21 cellular contexts compared by ENCODE assay signal in the genomic region with DNA sequence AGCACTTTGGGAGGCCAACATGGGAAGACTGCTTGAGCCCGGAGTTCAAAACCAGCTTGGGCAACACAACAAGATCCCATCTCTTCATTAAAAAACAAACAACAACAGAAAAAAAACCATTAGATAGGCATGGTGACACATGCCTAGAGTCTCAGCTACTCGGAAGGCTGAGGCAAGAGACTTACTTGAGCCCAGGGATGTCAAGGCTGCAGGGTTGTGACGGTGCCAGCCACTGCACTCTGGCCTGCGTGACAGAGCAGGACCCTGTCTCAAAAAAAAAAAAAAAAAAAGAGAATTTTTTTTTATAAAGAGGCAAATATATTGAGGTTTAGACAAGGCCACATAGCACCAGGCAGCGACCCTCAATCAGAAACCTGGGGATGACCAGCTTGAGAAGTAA.
DNase-seq lines count a peak whose midpoint lies in the region; ATAC-seq, FAIRE-seq and TF ChIP-seq lines count a peak whose summit lies in the region.
"Had no signal": no experiment of that assay in that cellular context is flagged by ENCODE, and none has a peak within 500 bp of the region (broad histone marks: within the 10 kb centered on the region; RNA-seq: fewer than 3 reads in every experiment).

No MANE protein-coding gene starts in this region.

- WGBS in HepG2 (ENCODE audit: low lambda C conversion rate), result 89% methylated on average over 5 of the region's 5 CpGs
- 83% methylated on average over 1 of the region's 5 CpGs for WGBS in right lobe of liver (ENCODE audit: insufficient coverage, low coverage, low lambda C conversion rate, missing lambda C conversion rate)
- WGBS in mesodermal cell (ENCODE audit: insufficient coverage in 2 of 2), 2 experiments, result 94 to 96% methylated on average over 3 to 4 of the region's 5 CpGs

- ATAC-seq in HepG2 (no peak; the same call in 2 of the 3 replicates), right lobe of liver (no peak)
- ATAC-seq: GM12878 had no signal

- H3K27me3 ChIP-seq in HepG2 (ENCODE audit: control insufficient read depth in 1 of 2, insufficient read depth in 2 of 2, low read length in 2 of 2), result no peaks in the 10 kb centered on the region; a peak in 1 of 5 replicates
- H3K27me3 ChIP-seq in right lobe of liver, result no peaks in the 10 kb centered on the region
- no peaks in the 10 kb centered on the region for H3K27me3 ChIP-seq in brain microvascular endothelial cell (replicated peaks)
- H3K27me3 ChIP-seq: BLaER1 treated with 17β-estradiol and CSF1 and Interleukin-3, amounts not matched to agents 10 nM and 100 nM; Peyer's patch had no signal

- POLR2A ChIA-PET in HepG2 (lab: Yijun Ruan, JAX), result interaction anchor here (0.6 to 0.9 kb wide), 4 partner anchors 8 to 660 kb away, joined by 3 to 7 read pairs (median 4); no protein-coding TSS in a partner anchor

- peak overlapping the region; percentile 23 for H3K27ac ChIP-seq in HepG2 (ENCODE audit: extremely low read length, insufficient read depth, low read length)
- H3K27ac ChIP-seq in right lobe of liver, result no peak overlapping the region
- peak overlapping the region; percentile 97 for H3K27ac ChIP-seq in brain microvascular endothelial cell
- H3K27ac ChIP-seq in mesodermal cell (ENCODE audit: low read depth, low read length, severe bottlenecking), result peak overlapping the region; percentile 63
- H3K27ac ChIP-seq: BLaER1 treated with 17β-estradiol and CSF1 and Interleukin-3, amounts not matched to agents 10 nM and 100 nM; Peyer's patch had no signal

- H3K9me3 ChIP-seq in HepG2 (ENCODE audit: low read length) (no peaks in the 10 kb centered on the region), right lobe of liver (no peaks in the 10 kb centered on the region), mesodermal cell (ENCODE audit: control insufficient read depth, low read length) (no peaks in the 10 kb centered on the region)
- H3K9me3 ChIP-seq: Peyer's patch had no signal

- TF ChIP-seq POLR2A in HepG2 (IDR thresholded peaks at IDR 0.05; ENCODE audit: insufficient read depth in 1 of 2, low read depth in 2 of 2, low read length in 2 of 2), result no peak
- no peak for TF ChIP-seq POLR2A in right lobe of liver (IDR thresholded peaks at IDR 0.05)

- peaks cover 44% of the 10 kb centered on the region for H3K4me1 ChIP-seq in HepG2 (ENCODE audit: insufficient read depth, low read length)
- no peaks in the 10 kb centered on the region for H3K4me1 ChIP-seq in right lobe of liver
- peaks cover 58% of the 10 kb centered on the region for H3K4me1 ChIP-seq in mesodermal cell (ENCODE audit: control insufficient read depth, insufficient read depth, low read length, poor library complexity, severe bottlenecking)
- H3K4me1 ChIP-seq: Peyer's patch had no signal

- no peak for FAIRE-seq in HepG2 (lab: Jason Lieb, UNC)
- FAIRE-seq: G401.6, GM12878, GM18507 had no signal

- no peaks in the 10 kb centered on the region for H4K20me1 ChIP-seq in HepG2 (ENCODE audit: insufficient read depth, low read length)
- H4K20me1 ChIP-seq: BLaER1 treated with 17β-estradiol and CSF1 and Interleukin-3, amounts not matched to agents 10 nM and 100 nM had no signal

- TF ChIP-seq CTCF in HepG2 (CRISPR knock-in tag; IDR thresholded peaks at IDR 0.05) (no peak), right lobe of liver (IDR thresholded peaks at IDR 0.05) (no peak), brain microvascular endothelial cell (IDR thresholded peaks at IDR 0.05; ENCODE audit: low read depth, low read length, missing control alignments) (no peak)

- no peaks in the 10 kb centered on the region for H3K79me2 ChIP-seq in HepG2 (ENCODE audit: insufficient read depth, low read length)

- intact Hi-C loops in HepG2 (cut with micrococcal nuclease; ENCODE audit: unreplicated experiment), result no loop called here
- intact Hi-C loops in right lobe of liver (cut with DNase I), result no loop called here

- in situ Hi-C loops in HepG2 (cut with HindIII; ENCODE audit: extremely low pct_ligation_motif_present, low pct_unique_long_range_greater_than_20kb) (no loop called here), brain microvascular endothelial cell (cut with HindIII; ENCODE audit: low pct_ligation_motif_present, low sequenced_read_pairs) (no loop called here)

- DNase-seq in HepG2 (ENCODE audit: low spot score) (no peak), right lobe of liver (no peak), brain microvascular endothelial cell (no peak), GOT3 (lab: John Stamatoyannopoulos, UW) (no peak), COLO668 (lab: John Stamatoyannopoulos, UW; ENCODE audit: unreplicated experiment) (no peak), NCI-H1930 (lab: John Stamatoyannopoulos, UW) (no peak), T-helper 1 cell (no peak)
- DNase-seq: CD8-positive, alpha-beta memory T cell; DND-41; NCI-H1048; NCI-H1436 treated with DMSO at 0.1 percent for 48 hours; NCI-H2081; NCI-H510A; NCI-H774; Peyer's patch; SHP77 had no signal

- TF ChIP-seq EP300 in HepG2 (IDR thresholded peaks at IDR 0.05; ENCODE audit: low read depth in 2 of 2, low read length in 2 of 2) (no peak), HepG2 (CRISPR knock-in tag; IDR thresholded peaks at IDR 0.05; ENCODE audit: borderline replicate concordance) (no peak)

- no peak overlapping the region for H3K9ac ChIP-seq in HepG2 (ENCODE audit: insufficient read depth, low read depth, low read length)
- H3K9ac ChIP-seq: BLaER1 treated with 17β-estradiol and CSF1 and Interleukin-3, amounts not matched to agents 10 nM and 100 nM had no signal

- H3K4me3 ChIP-seq in HepG2 (replicated peaks in 1 of 3; ENCODE audit: insufficient read depth in 1 of 3, low read depth in 2 of 3, low read length in 3 of 3), result no peak overlapping the region
- no peak overlapping the region for H3K4me3 ChIP-seq in right lobe of liver
- H3K4me3 ChIP-seq in brain microvascular endothelial cell (ENCODE audit: low read depth, low read length), result no peak overlapping the region
- no peak overlapping the region for H3K4me3 ChIP-seq in mesodermal cell (ENCODE audit: extremely low read depth, insufficient read depth, low read length, poor library complexity, severe bottlenecking)
- H3K4me3 ChIP-seq: BLaER1 treated with 17β-estradiol and CSF1 and Interleukin-3, amounts not matched to agents 10 nM and 100 nM; GM12878; Peyer's patch had no signal

- CTCF ChIA-PET in HepG2 (lab: Yijun Ruan, JAX; ENCODE audit: low intra/inter-chr PET ratio, low total read pairs), result no interaction called here

- no peak overlapping the region for H2AFZ ChIP-seq in HepG2 (ENCODE audit: low read length)

- BruUV-seq in HepG2 (replicated peaks; lab: Mats Ljungman, UMichigan), result no TSS peak

- TF ChIP-seq RAD21 in HepG2 (CRISPR knock-in tag; IDR thresholded peaks at IDR 0.05), result no peak

- no peak overlapping the region for H3K4me2 ChIP-seq in HepG2 (ENCODE audit: low read depth, low read length)
- H3K4me2 ChIP-seq: BLaER1 treated with 17β-estradiol and CSF1 and Interleukin-3, amounts not matched to agents 10 nM and 100 nM had no signal

- no peaks in the 10 kb centered on the region for H3K36me3 ChIP-seq in HepG2 (replicated peaks in 1 of 2; ENCODE audit: control insufficient read depth in 1 of 2, insufficient read depth in 2 of 2, low read length in 2 of 2)
- H3K36me3 ChIP-seq in right lobe of liver, result no peaks in the 10 kb centered on the region
- no peaks in the 10 kb centered on the region for H3K36me3 ChIP-seq in brain microvascular endothelial cell (replicated peaks)
- no peaks in the 10 kb centered on the region for H3K36me3 ChIP-seq in mesodermal cell (ENCODE audit: control insufficient read depth, insufficient read depth, low read length)
- H3K36me3 ChIP-seq: BLaER1 treated with 17β-estradiol and CSF1 and Interleukin-3, amounts not matched to agents 10 nM and 100 nM; Peyer's patch had no signal

TF ChIP-seq in HepG2, 621 proteins besides CTCF, POLR2A, EP300 and RAD21:
- TF ChIP-seq, protein P1, sequence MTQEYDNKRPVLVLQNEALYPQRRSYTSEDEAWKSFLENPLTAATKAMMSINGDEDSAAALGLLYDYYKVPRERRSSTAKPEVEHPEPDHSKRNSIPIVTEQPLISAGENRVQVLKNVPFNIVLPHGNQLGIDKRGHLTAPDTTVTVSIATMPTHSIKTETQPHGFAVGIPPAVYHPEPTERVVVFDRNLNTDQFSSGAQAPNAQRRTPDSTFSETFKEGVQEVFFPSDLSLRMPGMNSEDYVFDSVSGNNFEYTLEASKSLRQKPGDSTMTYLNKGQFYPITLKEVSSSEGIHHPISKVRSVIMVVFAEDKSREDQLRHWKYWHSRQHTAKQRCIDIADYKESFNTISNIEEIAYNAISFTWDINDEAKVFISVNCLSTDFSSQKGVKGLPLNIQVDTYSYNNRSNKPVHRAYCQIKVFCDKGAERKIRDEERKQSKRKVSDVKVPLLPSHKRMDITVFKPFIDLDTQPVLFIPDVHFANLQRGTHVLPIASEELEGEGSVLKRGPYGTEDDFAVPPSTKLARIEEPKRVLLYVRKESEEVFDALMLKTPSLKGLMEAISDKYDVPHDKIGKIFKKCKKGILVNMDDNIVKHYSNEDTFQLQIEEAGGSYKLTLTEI (CRISPR knock-in tag; conservative IDR thresholded peaks at IDR 0.05), result no peak
- TF ChIP-seq CBX2 (IDR thresholded peaks at IDR 0.05; ENCODE audit: low read depth, low read length) (no peak), CBX2 (CRISPR knock-in tag; IDR thresholded peaks at IDR 0.05; ENCODE audit: low read depth) (no peak), KAT8 (CRISPR knock-in tag; IDR thresholded peaks at IDR 0.05) (no peak)
- TF ChIP-seq, protein P2, sequence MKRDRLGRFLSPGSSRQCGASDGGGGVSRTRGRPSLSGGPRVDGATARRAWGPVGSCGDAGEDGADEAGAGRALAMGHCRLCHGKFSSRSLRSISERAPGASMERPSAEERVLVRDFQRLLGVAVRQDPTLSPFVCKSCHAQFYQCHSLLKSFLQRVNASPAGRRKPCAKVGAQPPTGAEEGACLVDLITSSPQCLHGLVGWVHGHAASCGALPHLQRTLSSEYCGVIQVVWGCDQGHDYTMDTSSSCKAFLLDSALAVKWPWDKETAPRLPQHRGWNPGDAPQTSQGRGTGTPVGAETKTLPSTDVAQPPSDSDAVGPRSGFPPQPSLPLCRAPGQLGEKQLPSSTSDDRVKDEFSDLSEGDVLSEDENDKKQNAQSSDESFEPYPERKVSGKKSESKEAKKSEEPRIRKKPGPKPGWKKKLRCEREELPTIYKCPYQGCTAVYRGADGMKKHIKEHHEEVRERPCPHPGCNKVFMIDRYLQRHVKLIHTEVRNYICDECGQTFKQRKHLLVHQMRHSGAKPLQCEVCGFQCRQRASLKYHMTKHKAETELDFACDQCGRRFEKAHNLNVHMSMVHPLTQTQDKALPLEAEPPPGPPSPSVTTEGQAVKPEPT (CRISPR knock-in tag; IDR thresholded peaks at IDR 0.05; ENCODE audit: low read depth), result no peak

Comparison
In these comparisons a context has a peak if more than half of its experiments do, and no peak if none do; other contexts are left out.
1. H3K27ac ChIP-seq: peak in HepG2 (single experiment), brain microvascular endothelial cell (single experiment) and mesodermal cell (single experiment); none in right lobe of liver (0 of 3).